In the genomic region with DNA sequence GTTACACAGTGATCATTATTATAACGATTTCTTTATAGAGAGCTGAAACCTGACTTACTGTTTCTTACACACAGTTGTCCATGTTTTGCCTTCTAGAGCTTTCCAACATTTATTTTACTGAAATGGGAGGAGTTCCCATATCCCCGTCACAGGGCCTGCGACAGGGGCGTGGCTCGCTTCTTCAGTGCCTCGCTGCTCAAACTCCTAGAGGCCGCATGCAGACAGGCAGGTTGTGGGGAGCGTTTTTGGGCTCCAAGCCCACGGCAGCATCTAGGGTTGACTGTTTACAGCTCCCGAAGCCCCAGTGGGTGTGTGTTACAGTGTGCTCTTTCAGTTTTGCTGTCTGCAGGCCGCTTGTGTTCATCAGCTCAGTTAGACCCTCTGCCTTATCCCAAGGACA, we compare ENCODE assay signal across 1 cellular context.
TF ChIP-seq lines count a peak whose summit lies in the region.

No MANE protein-coding gene starts in this region.

TF ChIP-seq in GM23338, 12 proteins besides CTCF, POLR2A, EP300 and RAD21 (continued from another document):
- TF ChIP-seq POLR2AphosphoS5 (IDR thresholded peaks at IDR 0.05; ENCODE audit: low read depth) (no peak), STAT1 (IDR thresholded peaks at IDR 0.05; ENCODE audit: unreplicated experiment) (no peak)
TF ChIP-seq in GM23338: peak in this region for 0.
